Comparison of ENCODE assay signal across 18 cellular contexts in the genomic region with DNA sequence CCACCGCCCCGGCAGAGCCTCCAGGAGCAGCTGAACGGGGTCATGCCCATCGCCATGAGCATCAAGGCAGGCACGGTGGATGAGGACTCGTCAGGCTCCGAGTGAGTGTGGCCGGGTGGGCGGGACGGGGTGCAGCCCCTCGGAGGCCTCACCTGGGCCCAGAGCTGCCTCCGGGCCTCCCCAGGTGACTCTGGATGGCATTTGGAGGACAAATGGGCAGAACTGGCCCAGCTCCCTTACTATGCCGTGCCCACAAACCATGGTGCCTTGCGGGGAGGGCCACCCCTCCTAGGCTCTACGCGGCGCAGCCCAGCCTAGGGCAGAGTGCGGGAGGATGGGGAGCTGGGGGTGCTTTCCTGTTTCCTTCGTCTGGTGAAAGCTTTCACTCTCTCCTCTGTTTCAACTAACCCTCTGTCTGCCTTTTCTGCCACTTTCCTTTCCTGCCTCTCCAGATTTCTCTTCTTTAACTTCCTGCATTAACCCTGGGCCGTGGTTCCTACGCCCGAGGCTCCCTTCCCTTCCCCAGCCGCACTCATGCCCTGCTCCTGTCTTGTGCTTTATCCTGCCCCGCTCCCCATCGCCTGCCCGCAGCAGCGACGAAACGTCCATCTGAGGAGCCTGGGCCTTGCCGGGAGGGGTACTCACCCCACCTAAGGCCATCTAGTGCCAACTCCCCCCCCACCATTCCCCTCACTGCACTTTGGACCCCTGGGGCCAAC. TPM values are rescaled to one million over a fixed set of nuclear protein-coding genes. Genes with fewer than 3 reads are reported as not detected.
DNase-seq lines count a peak whose midpoint lies in the region; ATAC-seq and TF ChIP-seq lines count a peak whose summit lies in the region.
"Had no signal": no experiment of that assay in that cellular context is flagged by ENCODE, and none has a peak within 500 bp of the region (broad histone marks: within the 10 kb centered on the region; RNA-seq: fewer than 3 reads in every experiment).

No MANE protein-coding gene starts in this region.

- TF ChIP-seq POLR2A in gastrocnemius medialis (IDR thresholded peaks at IDR 0.05): no peak

- DNase-seq in WTC11 (ENCODE audit: low spot score) (no peak), hepatocyte (ENCODE audit: low spot score) (no peak), gastrocnemius medialis (no peak), dedifferentiated amniotic fluid mesenchymal stem cell (ENCODE audit: extremely low spot score) (no peak), T-helper 1 cell (no peak)
- DNase-seq in stimulated activated CD4-positive, alpha-beta T cell treated with anti-CD3 and anti-CD28 coated beads, Interleukin-1b, Interleukin-23, amount 100 ng/mL, for 48 hours: no peak
- DNase-seq: activated CD8-positive, alpha-beta memory T cell treated with anti-CD3 and anti-CD28 coated beads, Interleukin-2, amount 50 U/mL, for 4 hours; activated naive CD8-positive, alpha-beta T cell treated with anti-CD3 and anti-CD28 coated beads for 36 hours; GDM1; NCI-H187; stimulated activated CD8-positive, alpha-beta memory T cell treated with anti-CD3 and anti-CD28 coated beads, Interleukin-4, amount 100 ng/mL, for 48 hours had no signal

- peak overlapping the region; percentile 55 for H2AFZ ChIP-seq in hepatocyte

- no peaks in the 10 kb centered on the region for H3K36me3 ChIP-seq in ES-I3 (ENCODE audit: insufficient read depth, low read length)
- no peaks in the 10 kb centered on the region for H3K36me3 ChIP-seq in hepatocyte (replicated peaks; ENCODE audit: insufficient read depth, low read depth)
- H3K36me3 ChIP-seq in gastrocnemius medialis: no peaks in the 10 kb centered on the region

- POLR2A ChIA-PET in WTC11 (lab: Charles Lee): interaction anchor here (1.1 kb wide), 1 partner anchor 34 kb away, joined by 3 read pairs; no protein-coding TSS in a partner anchor

- H3K79me2 ChIP-seq in hepatocyte: no peaks in the 10 kb centered on the region

- H3K4me3 ChIP-seq in hepatocyte (no peak overlapping the region), gastrocnemius medialis (no peak overlapping the region)

- TF ChIP-seq CTCF in WTC11 (IDR thresholded peaks at IDR 0.05) (no peak), hepatocyte (IDR thresholded peaks at IDR 0.05; ENCODE audit: poor library complexity) (no peak), gastrocnemius medialis (IDR thresholded peaks at IDR 0.05 in 4 of 5, conservative IDR thresholded peaks at IDR 0.05 in 1 of 5) (no peak)

- no peak; the same call in 1 of the 2 replicates for ATAC-seq in WTC11
- ATAC-seq in gastrocnemius medialis: no peak
- no peak for ATAC-seq in HG03159 (IDR thresholded peaks at IDR 0.05; ENCODE audit: unreplicated experiment)

- H3K9me3 ChIP-seq in ES-I3 (ENCODE audit: control insufficient read depth, insufficient read depth, low read length): no peaks in the 10 kb centered on the region
- H3K9me3 ChIP-seq in hepatocyte (ENCODE audit: low read depth): no peaks in the 10 kb centered on the region
- no peaks in the 10 kb centered on the region for H3K9me3 ChIP-seq in gastrocnemius medialis
- H3K9me3 ChIP-seq: BE2C, SJCRH30 had no signal

- no peaks in the 10 kb centered on the region; the same call in 1 of the 2 replicates for H3K27me3 Mint-ChIP-seq in WTC11 (ENCODE audit: low read depth)
- H3K27me3 Mint-ChIP-seq: activated naive CD8-positive, alpha-beta T cell treated with anti-CD3 and anti-CD28 coated beads for 36 hours had no signal

- CTCF ChIA-PET in WTC11 (lab: Charles Lee): interaction anchor here (0.6 to 1.9 kb wide), 4 partner anchors 9 to 259 kb away, joined by 3 to 6 read pairs (median 4); a partner anchor contains a TSS

- peak overlapping the region; percentile 25; the same call in 1 of the 2 replicates for H3K9ac ChIP-seq in ES-I3 (ENCODE audit: low read depth, low read length)

- H3K27me3 ChIP-seq in hepatocyte (no peaks in the 10 kb centered on the region), gastrocnemius medialis (no peaks in the 10 kb centered on the region)
- H3K27me3 ChIP-seq: BE2C, SJCRH30 had no signal

- in situ Hi-C loops in gastrocnemius medialis (cut with MboI; ENCODE audit: low sequenced_read_pairs in 4 of 4): loop anchor here in 1 of 4 donors (10.0 kb wide), 1 partner anchor 261 kb away; a partner anchor contains a TSS

- intact Hi-C loops in gastrocnemius medialis (cut with DNase I; ENCODE audit: low total_unique reads): no loop called here

- peak overlapping the region; percentile 74 for H3K4me2 ChIP-seq in hepatocyte

- H3K36me3 Mint-ChIP-seq in WTC11: peaks cover 10% of the 10 kb centered on the region
- H3K36me3 Mint-ChIP-seq: activated naive CD8-positive, alpha-beta T cell treated with anti-CD3 and anti-CD28 coated beads for 36 hours had no signal

- H3K4me1 ChIP-seq in ES-I3 (ENCODE audit: insufficient read depth, low read length) (peaks cover 33% of the 10 kb centered on the region), hepatocyte (ENCODE audit: insufficient read depth) (peaks cover 34% of the 10 kb centered on the region), gastrocnemius medialis (peaks cover 10 to 27% of the 10 kb centered on the region in 2 donors)

- no peaks in the 10 kb centered on the region for H3K9me3 Mint-ChIP-seq in WTC11
- H3K9me3 Mint-ChIP-seq: activated naive CD8-positive, alpha-beta T cell treated with anti-CD3 and anti-CD28 coated beads for 36 hours had no signal

- H3K27ac ChIP-seq in hepatocyte: peak overlapping the region; percentile 94
- peak overlapping the region in 3 of 4 donors; percentile 57 to 85 (median 77) for H3K27ac ChIP-seq in gastrocnemius medialis

- H3K4me1 Mint-ChIP-seq in WTC11: peaks cover 26% of the 10 kb centered on the region

- H3K27ac Mint-ChIP-seq in WTC11: peak overlapping the region; percentile 26
- H3K27ac Mint-ChIP-seq: activated naive CD8-positive, alpha-beta T cell treated with anti-CD3 and anti-CD28 coated beads for 36 hours had no signal

- H3K9me2 ChIP-seq in hepatocyte (replicated peaks; ENCODE audit: insufficient read depth): no peaks in the 10 kb centered on the region

- no peak overlapping the region for H3K4me3 Mint-ChIP-seq in WTC11
- H3K4me3 Mint-ChIP-seq: activated naive CD8-positive, alpha-beta T cell treated with anti-CD3 and anti-CD28 coated beads for 36 hours had no signal

- 80% methylated on average over 23 of the region's 30 CpGs for WGBS in hepatocyte (ENCODE audit: low lambda C conversion rate, missing lambda C conversion rate)

- no peaks in the 10 kb centered on the region for H4K20me1 ChIP-seq in hepatocyte (ENCODE audit: insufficient read depth, poor library complexity, severe bottlenecking)

TF ChIP-seq in WTC11, 78 proteins besides CTCF, POLR2A, EP300 and RAD21 (continues in another document):
- TF ChIP-seq, protein P1, sequence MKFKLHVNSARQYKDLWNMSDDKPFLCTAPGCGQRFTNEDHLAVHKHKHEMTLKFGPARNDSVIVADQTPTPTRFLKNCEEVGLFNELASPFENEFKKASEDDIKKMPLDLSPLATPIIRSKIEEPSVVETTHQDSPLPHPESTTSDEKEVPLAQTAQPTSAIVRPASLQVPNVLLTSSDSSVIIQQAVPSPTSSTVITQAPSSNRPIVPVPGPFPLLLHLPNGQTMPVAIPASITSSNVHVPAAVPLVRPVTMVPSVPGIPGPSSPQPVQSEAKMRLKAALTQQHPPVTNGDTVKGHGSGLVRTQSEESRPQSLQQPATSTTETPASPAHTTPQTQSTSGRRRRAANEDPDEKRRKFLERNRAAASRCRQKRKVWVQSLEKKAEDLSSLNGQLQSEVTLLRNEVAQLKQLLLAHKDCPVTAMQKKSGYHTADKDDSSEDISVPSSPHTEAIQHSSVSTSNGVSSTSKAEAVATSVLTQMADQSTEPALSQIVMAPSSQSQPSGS (CRISPR knock-in tag; IDR thresholded peaks at IDR 0.05; ENCODE audit: borderline replicate concordance, low read depth): no peak
- TF ChIP-seq, protein P2, sequence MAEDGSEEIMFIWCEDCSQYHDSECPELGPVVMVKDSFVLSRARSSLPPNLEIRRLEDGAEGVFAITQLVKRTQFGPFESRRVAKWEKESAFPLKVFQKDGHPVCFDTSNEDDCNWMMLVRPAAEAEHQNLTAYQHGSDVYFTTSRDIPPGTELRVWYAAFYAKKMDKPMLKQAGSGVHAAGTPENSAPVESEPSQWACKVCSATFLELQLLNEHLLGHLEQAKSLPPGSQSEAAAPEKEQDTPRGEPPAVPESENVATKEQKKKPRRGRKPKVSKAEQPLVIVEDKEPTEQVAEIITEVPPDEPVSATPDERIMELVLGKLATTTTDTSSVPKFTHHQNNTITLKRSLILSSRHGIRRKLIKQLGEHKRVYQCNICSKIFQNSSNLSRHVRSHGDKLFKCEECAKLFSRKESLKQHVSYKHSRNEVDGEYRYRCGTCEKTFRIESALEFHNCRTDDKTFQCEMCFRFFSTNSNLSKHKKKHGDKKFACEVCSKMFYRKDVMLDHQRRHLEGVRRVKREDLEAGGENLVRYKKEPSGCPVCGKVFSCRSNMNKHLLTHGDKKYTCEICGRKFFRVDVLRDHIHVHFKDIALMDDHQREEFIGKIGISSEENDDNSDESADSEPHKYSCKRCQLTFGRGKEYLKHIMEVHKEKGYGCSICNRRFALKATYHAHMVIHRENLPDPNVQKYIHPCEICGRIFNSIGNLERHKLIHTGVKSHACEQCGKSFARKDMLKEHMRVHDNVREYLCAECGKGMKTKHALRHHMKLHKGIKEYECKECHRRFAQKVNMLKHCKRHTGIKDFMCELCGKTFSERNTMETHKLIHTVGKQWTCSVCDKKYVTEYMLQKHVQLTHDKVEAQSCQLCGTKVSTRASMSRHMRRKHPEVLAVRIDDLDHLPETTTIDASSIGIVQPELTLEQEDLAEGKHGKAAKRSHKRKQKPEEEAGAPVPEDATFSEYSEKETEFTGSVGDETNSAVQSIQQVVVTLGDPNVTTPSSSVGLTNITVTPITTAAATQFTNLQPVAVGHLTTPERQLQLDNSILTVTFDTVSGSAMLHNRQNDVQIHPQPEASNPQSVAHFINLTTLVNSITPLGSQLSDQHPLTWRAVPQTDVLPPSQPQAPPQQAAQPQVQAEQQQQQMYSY (CRISPR knock-in tag; IDR thresholded peaks at IDR 0.05): no peak
- TF ChIP-seq NR1H2 (CRISPR knock-in tag; IDR thresholded peaks at IDR 0.05): no peak

RNA-seq across cellular contexts. Expression of a gene that starts 9.2 kb away (rescaled TPM):
- total RNA-seq in WTC11 (2021): 56.9 to 68.4 TPM (median 64.1 TPM) in 3 replicates
- total RNA-seq in hepatocyte: 10.1 and 14.3 TPM in 2 replicates
- 9.1 and 13.7 TPM in 2 replicates for polyA plus RNA-seq in hepatocyte
- total RNA-seq in gastrocnemius medialis: 1 to 10 TPM in 1 of 4 donors, under 1 TPM in 2, not detected in 1; 0.19 to 2.3 (median 0.84) TPM

RNA-seq across cellular contexts. Expression of a gene that starts 24.4 kb away (rescaled TPM):
- 26.8 to 31.3 TPM (median 28.2 TPM) in 3 replicates for total RNA-seq in WTC11 (2021)
- 2.6 and 3.7 TPM in 2 replicates for total RNA-seq in hepatocyte
- 3.2 and 3.3 TPM in 2 replicates for polyA plus RNA-seq in hepatocyte
- 10 to 100 TPM in 1 of 4 donors, 1 to 10 TPM in 3; 5.8 to 12.5 (median 7.9) TPM for total RNA-seq in gastrocnemius medialis

RNA-seq across cellular contexts. Expression of a gene that starts 33.1 kb away (rescaled TPM):
- 0.23 to 1.2 TPM (median 0.94 TPM) in 3 replicates for total RNA-seq in WTC11 (2021)
- total RNA-seq in hepatocyte: 3.6 and 13.7 TPM in 2 replicates
- 6.7 and 7.4 TPM in 2 replicates for polyA plus RNA-seq in hepatocyte
- 1 to 10 TPM in 1 of 4 donors, not detected in 3; 3.1 TPM for total RNA-seq in gastrocnemius medialis
- total RNA-seq: activated naive CD8-positive, alpha-beta T cell treated with anti-CD3 and anti-CD28 coated beads for 36 hours; dermis microvascular lymphatic vessel endothelial cell; liver; omental fat pad had no signal
- polyA plus RNA-seq: liver had no signal
